In the genomic region with DNA sequence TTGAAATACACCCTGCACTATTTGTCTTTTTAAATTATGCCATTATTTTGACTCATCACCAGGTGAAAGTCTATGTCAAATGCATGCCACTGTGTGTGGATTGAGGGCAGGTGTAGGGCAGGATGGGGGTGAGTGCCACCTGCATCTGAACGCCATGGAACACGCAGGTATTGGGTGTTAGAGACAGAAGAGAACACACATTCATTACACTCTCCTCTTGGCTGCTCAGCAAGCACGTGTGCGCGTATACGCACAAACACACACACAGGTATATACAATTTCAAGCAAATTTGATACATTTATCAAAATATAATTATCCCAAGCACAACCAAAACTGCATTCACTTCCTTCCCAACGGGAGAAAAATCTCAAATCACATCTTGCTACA, we compare ENCODE assay signal across 17 cellular contexts.
DNase-seq lines count a peak whose midpoint lies in the region; ATAC-seq and TF ChIP-seq lines count a peak whose summit lies in the region.
"Had no signal": no experiment of that assay in that cellular context is flagged by ENCODE, and none has a peak within 500 bp of the region (broad histone marks: within the 10 kb centered on the region; RNA-seq: fewer than 3 reads in every experiment).

No MANE protein-coding gene starts in this region.

- TF ChIP-seq CTCF in OCI-LY3 (IDR thresholded peaks at IDR 0.05; ENCODE audit: low read depth, low read length): no peak

- H3K4me1 Mint-ChIP-seq in central memory CD8-positive, alpha-beta T cell: peaks cover 19% of the 10 kb centered on the region
- peaks cover 52% of the 10 kb centered on the region for H3K4me1 Mint-ChIP-seq in stimulated activated naive CD8-positive, alpha-beta T cell treated with anti-CD3 and anti-CD28 coated beads, Interleukin-15, amount 100 ng/mL, for 72 hours

- H3K4me1 ChIP-seq in OCI-LY3 (ENCODE audit: low read length): peaks cover 59% of the 10 kb centered on the region
- H3K4me1 ChIP-seq: BE2C had no signal

- no peak overlapping the region for H3K4me3 Mint-ChIP-seq in central memory CD8-positive, alpha-beta T cell
- peak overlapping the region; percentile 62 to 72 for H3K4me3 Mint-ChIP-seq in stimulated activated naive CD8-positive, alpha-beta T cell treated with anti-CD3 and anti-CD28 coated beads, Interleukin-15, amount 100 ng/mL, for 72 hours

- H3K9me3 ChIP-seq in OCI-LY3 (ENCODE audit: insufficient read depth, low read length): no peaks in the 10 kb centered on the region
- H3K9me3 ChIP-seq: BE2C, SK-N-SH, upper lobe of left lung had no signal

- H3K36me3 Mint-ChIP-seq in central memory CD8-positive, alpha-beta T cell (ENCODE audit: insufficient read depth): peaks cover 6% of the 10 kb centered on the region

- no peak overlapping the region for H3K9ac ChIP-seq in OCI-LY3 (ENCODE audit: low read length)
- H3K9ac ChIP-seq: SK-N-SH had no signal

- H3K79me2 ChIP-seq in OCI-LY3 (ENCODE audit: low read length): no peaks in the 10 kb centered on the region

- no peak overlapping the region for H2AFZ ChIP-seq in OCI-LY3 (ENCODE audit: low read depth, low read length)

- H3K4me3 ChIP-seq in OCI-LY3 (ENCODE audit: low read length): peak overlapping the region; percentile 13; the same call in 1 of the 2 replicates
- H3K4me3 ChIP-seq: upper lobe of left lung had no signal

- H3K27me3 Mint-ChIP-seq in central memory CD8-positive, alpha-beta T cell: no peaks in the 10 kb centered on the region
- H3K27me3 Mint-ChIP-seq in stimulated activated naive CD8-positive, alpha-beta T cell treated with anti-CD3 and anti-CD28 coated beads, Interleukin-15, amount 100 ng/mL, for 72 hours: no peaks in the 10 kb centered on the region

- peak overlapping the region; percentile 56 for H3K27ac Mint-ChIP-seq in central memory CD8-positive, alpha-beta T cell (ENCODE audit: low read depth)
- H3K27ac Mint-ChIP-seq in stimulated activated naive CD8-positive, alpha-beta T cell treated with anti-CD3 and anti-CD28 coated beads, Interleukin-15, amount 100 ng/mL, for 72 hours: peak overlapping the region in 1 of 2 donors; percentile 83
- H3K27ac Mint-ChIP-seq: progenitor cell of endocrine pancreas had no signal

- H3K27me3 ChIP-seq in OCI-LY3 (ENCODE audit: low read depth, low read length): no peaks in the 10 kb centered on the region
- H3K27me3 ChIP-seq: BE2C, upper lobe of left lung had no signal

- H3K9me3 Mint-ChIP-seq in central memory CD8-positive, alpha-beta T cell: no peaks in the 10 kb centered on the region
- H3K9me3 Mint-ChIP-seq in stimulated activated naive CD8-positive, alpha-beta T cell treated with anti-CD3 and anti-CD28 coated beads, Interleukin-15, amount 100 ng/mL, for 72 hours: no peaks in the 10 kb centered on the region

- no peaks in the 10 kb centered on the region for H4K20me1 ChIP-seq in OCI-LY3 (ENCODE audit: insufficient read depth, low read length)

- peak overlapping the region; percentile 48 for H3K4me2 ChIP-seq in OCI-LY3 (ENCODE audit: low read length)
- H3K4me2 ChIP-seq: SK-N-SH had no signal

- peaks cover 5% of the 10 kb centered on the region for H3K36me3 ChIP-seq in OCI-LY3 (replicated peaks; ENCODE audit: low read depth, low read length)
- H3K36me3 ChIP-seq: BE2C, upper lobe of left lung, WERI-Rb-1 had no signal

- ATAC-seq in central memory CD8-positive, alpha-beta T cell (replicated peaks; ENCODE audit: extremely low read depth, poor library complexity, severe bottlenecking): no peak
- ATAC-seq in stimulated activated naive CD8-positive, alpha-beta T cell treated with anti-CD3 and anti-CD28 coated beads, Interleukin-15, amount 100 ng/mL, for 72 hours: no peak
- ATAC-seq in HG03196 (IDR thresholded peaks at IDR 0.05; ENCODE audit: unreplicated experiment): no peak
- ATAC-seq: PC-3 had no signal

- DNase-seq in stimulated activated CD4-positive, alpha-beta T cell treated with anti-CD3 and anti-CD28 coated beads, Interleukin-12 subunit alpha, Interleukin-12 subunit beta, amount 100 ng/mL, for 4 hours: peak; percentile 28
- no peak for DNase-seq in stimulated activated CD4-positive, alpha-beta T cell treated with anti-CD3 and anti-CD28 coated beads, Interleukin-1b, Interleukin-23, amount 100 ng/mL, for 48 hours
- no peak for DNase-seq in central memory CD8-positive, alpha-beta T cell (ENCODE audit: low spot score in 2 of 2)
- DNase-seq in stimulated activated naive CD8-positive, alpha-beta T cell treated with anti-CD3 and anti-CD28 coated beads, Interleukin-15, amount 100 ng/mL, for 72 hours: no peak
- DNase-seq in superior temporal gyrus (ENCODE audit: extremely low spot score) (no peak), NCI-H2107 (lab: John Stamatoyannopoulos, UW) (no peak)
- DNase-seq: BE2C, DND-41, kidney, NCI-H446 treated with DMSO at 0.1 percent for 48 hours, PC-3, SK-N-SH, upper lobe of left lung, WERI-Rb-1 had no signal

- peak overlapping the region; percentile 59 for H3K27ac ChIP-seq in OCI-LY3 (ENCODE audit: low read length)
- H3K27ac ChIP-seq: upper lobe of left lung, WERI-Rb-1 had no signal
